8 cellular contexts compared by ENCODE assay signal in the genomic region with DNA sequence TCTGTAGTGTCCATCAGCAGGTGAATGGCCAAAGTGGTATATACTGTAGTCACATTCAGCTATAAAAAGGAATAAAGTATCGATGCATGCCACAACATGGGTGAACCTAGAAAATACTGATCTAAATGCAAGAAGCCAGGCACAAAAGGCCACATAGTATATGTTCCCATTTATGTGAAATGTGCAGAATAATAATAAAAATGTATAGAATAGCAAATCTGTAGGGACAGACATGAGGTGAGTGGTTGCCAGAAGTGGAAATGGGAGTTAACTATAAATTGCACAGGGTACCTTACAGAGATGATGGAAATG. TPM values are rescaled to one million over a fixed set of nuclear protein-coding genes. Genes with fewer than 3 reads are reported as not detected.
DNase-seq lines count a peak whose midpoint lies in the region; ATAC-seq and TF ChIP-seq lines count a peak whose summit lies in the region.

No MANE protein-coding gene starts in this region.

- peaks cover 3 to 7% of the 10 kb centered on the region in 2 donors for H3K4me1 Mint-ChIP-seq in effector memory CD8-positive, alpha-beta T cell (ENCODE audit: low read depth in 2 of 2)

- H3K9me3 ChIP-seq in DND-41 (ENCODE audit: insufficient read depth, low read length, severe bottlenecking) (peaks cover 4% of the 10 kb centered on the region), Peyer's patch (peaks cover 0 to 6% (median 0%) of the 10 kb centered on the region in 4 donors), psoas muscle (no peaks in the 10 kb centered on the region)

- H3K4me3 ChIP-seq in DND-41 (ENCODE audit: low read depth in 1 of 2, low read length in 2 of 2): no peak overlapping the region
- no peak overlapping the region for H3K4me3 ChIP-seq in Peyer's patch
- no peak overlapping the region for H3K4me3 ChIP-seq in psoas muscle

- no peak overlapping the region for H3K4me2 ChIP-seq in DND-41 (ENCODE audit: insufficient read depth, low read length)

- H2AFZ ChIP-seq in DND-41 (ENCODE audit: low read depth, low read length): no peak overlapping the region

- H3K79me2 ChIP-seq in DND-41 (ENCODE audit: insufficient read depth, low read length): no peaks in the 10 kb centered on the region

- H3K27ac Mint-ChIP-seq in effector memory CD8-positive, alpha-beta T cell: peak overlapping the region; percentile 93 to 94

- peak overlapping the region; percentile 44 to 57 for H3K4me3 Mint-ChIP-seq in effector memory CD8-positive, alpha-beta T cell

- H3K27ac ChIP-seq in DND-41 (ENCODE audit: low read length) (peak overlapping the region; percentile 21; the same call in 1 of the 2 replicates), Peyer's patch (peak overlapping the region in 3 of 4 donors; percentile 45 to 84 (median 67)), psoas muscle (peak overlapping the region; percentile 88)

- H3K4me1 ChIP-seq in DND-41 (ENCODE audit: insufficient read depth, low read length) (no peaks in the 10 kb centered on the region), Peyer's patch (no peaks in the 10 kb centered on the region), psoas muscle (no peaks in the 10 kb centered on the region)

- no peak for TF ChIP-seq CTCF in DND-41 (IDR thresholded peaks at IDR 0.05; ENCODE audit: borderline replicate concordance, extremely low read depth, low read length, poor library complexity, severe bottlenecking)
- TF ChIP-seq CTCF in Peyer's patch (IDR thresholded peaks at IDR 0.05): no peak
- no peak for TF ChIP-seq CTCF in psoas muscle (IDR thresholded peaks at IDR 0.05)

- H3K27me3 Mint-ChIP-seq in effector memory CD8-positive, alpha-beta T cell: no peaks in the 10 kb centered on the region

- peaks cover 68% of the 10 kb centered on the region for H3K36me3 ChIP-seq in DND-41 (ENCODE audit: insufficient read depth, low read length)
- H3K36me3 ChIP-seq in Peyer's patch: peaks cover 0 to 58% (median 0%) of the 10 kb centered on the region in 3 donors
- peaks cover 0 to 81% of the 10 kb centered on the region in 2 donors for H3K36me3 ChIP-seq in psoas muscle (ENCODE audit: insufficient read depth in 1 of 2, low read depth in 1 of 2)

- ATAC-seq in DND-41 (ENCODE audit: insufficient read depth, low read depth) (no peak), psoas muscle (no peak)
- no peak for ATAC-seq in effector memory CD8-positive, alpha-beta T cell (replicated peaks)

- peaks cover 44% of the 10 kb centered on the region for H4K20me1 ChIP-seq in DND-41 (ENCODE audit: insufficient read depth, low read length)

- WGBS in psoas muscle, 3 donors: 97 to 100% (median 99%) methylated on average over 1 of the region's 1 CpG

- intact Hi-C loops in psoas muscle (cut with DNase I): no loop called here

- H3K27me3 ChIP-seq in DND-41 (ENCODE audit: insufficient read depth, low read length, poor library complexity) (no peaks in the 10 kb centered on the region), Peyer's patch (no peaks in the 10 kb centered on the region), psoas muscle (ENCODE audit: insufficient read depth in 3 of 3, low read length in 2 of 3) (no peaks in the 10 kb centered on the region)

- TF ChIP-seq POLR2A in Peyer's patch (IDR thresholded peaks at IDR 0.05): no peak

- H3K36me3 Mint-ChIP-seq in effector memory CD8-positive, alpha-beta T cell (ENCODE audit: insufficient read depth): peaks cover 37% of the 10 kb centered on the region

- no peak for DNase-seq in DND-41
- no peak for DNase-seq in Peyer's patch
- DNase-seq in effector memory CD8-positive, alpha-beta T cell: no peak
- DNase-seq in psoas muscle: no peak
- DNase-seq in stimulated activated CD4-positive, alpha-beta T cell treated with anti-CD3 and anti-CD28 coated beads, Interleukin-2, amount 100 ng/mL, for 48 hours: no peak
- no peak for DNase-seq in NAMALWA (ENCODE audit: low spot score)
- DNase-seq in NCI-H345 treated with DMSO at 0.1 percent for 48 hours (lab: John Stamatoyannopoulos, UW; ENCODE audit: unreplicated experiment): no peak
- DNase-seq in central memory CD4-positive, alpha-beta T cell: no peak

- H3K9me3 Mint-ChIP-seq in effector memory CD8-positive, alpha-beta T cell: no peaks in the 10 kb centered on the region

- no peak overlapping the region for H3K9ac ChIP-seq in DND-41 (ENCODE audit: low read depth, low read length)

RNA-seq across cellular contexts. Expression of gene DBNDD1, which starts 23.1 kb away (rescaled TPM):
- total RNA-seq in Peyer's patch: 10 to 100 TPM in 1 of 4 donors, 1 to 10 TPM in 3; 1.9 to 12.3 (median 6.1) TPM
- 10 to 100 TPM; 14.7 to 37.8 (median 20.6) TPM for total RNA-seq in psoas muscle
- 10 to 100 TPM; 14.1 to 25.4 (median 17.0) TPM for polyA plus RNA-seq in psoas muscle

RNA-seq across cellular contexts. Expression of gene DEF8, which starts 47.6 kb away (rescaled TPM):
- total RNA-seq in Peyer's patch: 100 to 1,000 TPM in 1 of 4 donors, 10 to 100 TPM in 3; 28.4 to 237 (median 60.9) TPM
- 10 to 100 TPM; 16.2 to 28.5 (median 25.2) TPM for total RNA-seq in psoas muscle
- 10 to 100 TPM; 22.2 to 38.3 (median 25.5) TPM for polyA plus RNA-seq in psoas muscle

Comparison
In these comparisons a context has a peak if more than half of its experiments do, and no peak if none do; other contexts are left out.
1. H3K27ac ChIP-seq: peak in every context shown above with its lines; median percentile 88 in psoas muscle; 67 in Peyer's patch; 21 in DND-41.